Comparison of ENCODE assay signal across 8 cellular contexts in the genomic region with DNA sequence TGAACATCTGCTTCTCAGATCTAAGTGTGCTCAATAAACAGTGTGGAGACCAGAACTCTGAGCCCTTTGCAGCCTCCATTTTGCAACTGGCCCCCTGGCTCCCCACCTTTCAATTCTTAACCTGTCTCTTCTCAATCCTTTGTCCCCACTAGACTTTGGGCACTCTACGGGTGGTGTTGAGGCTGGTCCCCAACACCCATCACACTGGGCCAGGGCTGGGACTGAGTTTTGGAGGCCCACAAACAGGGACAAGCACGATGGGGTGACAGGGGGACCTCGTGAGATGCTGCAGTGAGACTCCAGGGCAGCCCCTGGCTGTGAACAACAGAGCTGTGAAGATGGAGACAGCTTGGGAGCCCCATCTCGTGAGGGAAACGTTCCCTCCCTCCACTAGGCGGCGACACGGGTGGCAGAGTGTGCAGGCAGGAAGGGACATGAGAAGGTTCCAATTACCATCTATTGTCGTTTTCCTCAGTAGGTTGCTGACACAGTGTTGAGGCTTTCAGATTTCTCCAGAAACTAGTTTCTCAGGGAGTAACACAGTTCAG. TPM values are rescaled to one million over a fixed set of nuclear protein-coding genes. Genes with fewer than 3 reads are reported as not detected.
DNase-seq lines count a peak whose midpoint lies in the region; ATAC-seq and TF ChIP-seq lines count a peak whose summit lies in the region.

No MANE protein-coding gene starts in this region.

- H2AFZ ChIP-seq in PC-3 (ENCODE audit: low read length) = no peak overlapping the region

- no peak overlapping the region for H3K27ac ChIP-seq in PC-3 (ENCODE audit: low read length)
- no peak overlapping the region for H3K27ac ChIP-seq in coronary artery

- peaks cover 4% of the 10 kb centered on the region for H3K9me3 Mint-ChIP-seq in activated naive CD4-positive, alpha-beta T cell treated with anti-CD3 and anti-CD28 coated beads for 36 hours

- POLR2A ChIA-PET in PC-3 (lab: Charles Lee; ENCODE audit: unreplicated experiment) = no interaction called here

- H3K27ac Mint-ChIP-seq in activated naive CD4-positive, alpha-beta T cell treated with anti-CD3 and anti-CD28 coated beads for 36 hours = no peak overlapping the region

- no peaks in the 10 kb centered on the region for H3K27me3 Mint-ChIP-seq in activated naive CD4-positive, alpha-beta T cell treated with anti-CD3 and anti-CD28 coated beads for 36 hours (ENCODE audit: low read depth)

- no peaks in the 10 kb centered on the region; the same call in 1 of the 2 replicates for H4K20me1 ChIP-seq in PC-3 (ENCODE audit: low read length)

- H3K4me2 ChIP-seq in PC-3 (ENCODE audit: low read length) = no peak overlapping the region

- H3F3A ChIP-seq in PC-3 (ENCODE audit: low read length, unreplicated experiment) = peaks cover 4% of the 10 kb centered on the region

- H3K79me2 ChIP-seq in PC-3 (ENCODE audit: low read length) = peaks cover 42% of the 10 kb centered on the region

- H3K4me3 ChIP-seq in PC-3 (ENCODE audit: low read length) = no peak overlapping the region
- peak overlapping the region; percentile 37 for H3K4me3 ChIP-seq in iPS-15b (ENCODE audit: low read depth, low read length)
- H3K4me3 ChIP-seq in coronary artery = no peak overlapping the region

- no peak overlapping the region for H3K9ac ChIP-seq in PC-3 (ENCODE audit: low read length)
- no peak overlapping the region for H3K9ac ChIP-seq in iPS-15b (ENCODE audit: low read depth, low read length)

- CTCF ChIA-PET in PC-3 (lab: Charles Lee) = interaction anchor here (1.2 kb wide), 1 partner anchor 42 kb away, joined by 3 read pairs; no protein-coding TSS in a partner anchor
- CTCF ChIA-PET in activated naive CD4-positive, alpha-beta T cell treated with anti-CD3 and anti-CD28 coated beads for 36 hours (lab: Charles Lee) = interaction anchor here (0.5 to 1.2 kb wide), 6 partner anchors 12 to 1510 kb away, joined by 3 to 6 read pairs (median 3); no protein-coding TSS in a partner anchor

- no peaks in the 10 kb centered on the region for H3K9me2 ChIP-seq in PC-3 (replicated peaks; ENCODE audit: low read length)

- intact Hi-C loops in PC-3 (cut with micrococcal nuclease) = no loop called here
- intact Hi-C loops in activated naive CD4-positive, alpha-beta T cell treated with anti-CD3 and anti-CD28 coated beads for 36 hours (cut with micrococcal nuclease) = no loop called here

- peak; percentile 59 for TF ChIP-seq CTCF in PC-3 (conservative IDR thresholded peaks at IDR 0.05; ENCODE audit: low read depth, low read length)
- TF ChIP-seq CTCF in coronary artery (IDR thresholded peaks at IDR 0.05) = no peak

- H3K4me1 Mint-ChIP-seq in activated naive CD4-positive, alpha-beta T cell treated with anti-CD3 and anti-CD28 coated beads for 36 hours (ENCODE audit: low read depth) = peaks cover 40% of the 10 kb centered on the region

- BruUV-seq in PC-3 (replicated peaks; lab: Mats Ljungman, UMichigan) = no TSS peak

- H3K9me3 ChIP-seq in PC-3 (ENCODE audit: low read length) (no peaks in the 10 kb centered on the region), iPS-15b (ENCODE audit: control insufficient read depth, insufficient read depth, low read length) (peaks cover 4% of the 10 kb centered on the region)

- DNase-seq in activated gamma-delta T cell treated with Interleukin-2 at 50 U/mL for 16 hours (peak; percentile 68), activated gamma-delta T cell (lab: John Stamatoyannopoulos, UW) (no peak), PC-3 (peak; percentile 36), SK-N-DZ (ENCODE audit: low spot score) (no peak), coronary artery (ENCODE audit: low spot score) (no peak)
- DNase-seq in activated naive CD4-positive, alpha-beta T cell treated with anti-CD3 and anti-CD28 coated beads for 36 hours = peak; percentile 76
- DNase-seq in stimulated activated CD8-positive, alpha-beta memory T cell treated with anti-CD3 and anti-CD28 coated beads, Interleukin-15, amount 100 ng/mL, for 48 hours (ENCODE audit: low read depth in 2 of 2) = peak; percentile 35 to 47

- H3K4me1 ChIP-seq in PC-3 (ENCODE audit: insufficient read depth, low read length) (peaks cover 17% of the 10 kb centered on the region), iPS-15b (ENCODE audit: control insufficient read depth, insufficient read depth, low read length) (no peaks in the 10 kb centered on the region)

- H3K36me3 ChIP-seq in PC-3 (ENCODE audit: low read depth, low read length) (no peaks in the 10 kb centered on the region), iPS-15b (ENCODE audit: control insufficient read depth, insufficient read depth, low read length) (no peaks in the 10 kb centered on the region)

- H3K4me3 Mint-ChIP-seq in activated naive CD4-positive, alpha-beta T cell treated with anti-CD3 and anti-CD28 coated beads for 36 hours = no peak overlapping the region

- H3K27me3 ChIP-seq in PC-3 (ENCODE audit: low read length) (no peaks in the 10 kb centered on the region), iPS-15b (ENCODE audit: control insufficient read depth, insufficient read depth, low read length) (peaks cover 26% of the 10 kb centered on the region)

- no peak for ATAC-seq in PC-3

- peaks cover 29% of the 10 kb centered on the region for H3K36me3 Mint-ChIP-seq in activated naive CD4-positive, alpha-beta T cell treated with anti-CD3 and anti-CD28 coated beads for 36 hours (ENCODE audit: low read depth)

RNA-seq across cellular contexts. Expression of a gene that starts 1.2 kb away (rescaled TPM):
- total RNA-seq in PC-3 (2014; rRNA removed) = 10.2 and 19.5 TPM in 2 replicates
- total RNA-seq in activated naive CD4-positive, alpha-beta T cell treated with anti-CD3 and anti-CD28 coated beads for 36 hours = 10 to 100 TPM; 17.0 to 17.4 TPM
- polyA plus RNA-seq in SK-N-DZ (2014; cell fraction: cytosol; rRNA removed) = 11.4 and 18.0 TPM in 2 replicates
- polyA plus RNA-seq in SK-N-DZ (2014; cell fraction: nucleus; rRNA removed) = 16.7 and 28.4 TPM in 2 replicates

RNA-seq across cellular contexts. Expression of a gene that starts 3.5 kb away (rescaled TPM):
- 8.3 and 11.9 TPM in 2 replicates for total RNA-seq in PC-3 (2014; rRNA removed)
- 1 to 10 TPM; 5.1 to 5.6 TPM for total RNA-seq in activated naive CD4-positive, alpha-beta T cell treated with anti-CD3 and anti-CD28 coated beads for 36 hours
- polyA plus RNA-seq in SK-N-DZ (2014; cell fraction: cytosol; rRNA removed) = 8.2 and 11.3 TPM in 2 replicates
- 3.3 and 6.3 TPM in 2 replicates for polyA plus RNA-seq in SK-N-DZ (2014; cell fraction: nucleus; rRNA removed)

RNA-seq across cellular contexts. Expression of a gene that starts 11.7 kb away (rescaled TPM):
- total RNA-seq in PC-3 (2014; rRNA removed) = 25.8 and 44.5 TPM in 2 replicates
- total RNA-seq in activated naive CD4-positive, alpha-beta T cell treated with anti-CD3 and anti-CD28 coated beads for 36 hours = 10 to 100 TPM; 40.3 to 44.3 TPM
- polyA plus RNA-seq in SK-N-DZ (2014; cell fraction: cytosol; rRNA removed) = 20.9 and 24.6 TPM in 2 replicates
- 52.1 and 94.9 TPM in 2 replicates for polyA plus RNA-seq in SK-N-DZ (2014; cell fraction: nucleus; rRNA removed)

RNA-seq across cellular contexts. Expression of a gene that starts 29.9 kb away (rescaled TPM):
- 32.2 and 40.1 TPM in 2 replicates for total RNA-seq in PC-3 (2014; rRNA removed)
- total RNA-seq in activated naive CD4-positive, alpha-beta T cell treated with anti-CD3 and anti-CD28 coated beads for 36 hours = 10 to 100 TPM; 24.9 to 28.5 TPM
- polyA plus RNA-seq in SK-N-DZ (2014; cell fraction: cytosol; rRNA removed) = 33.5 and 49.4 TPM in 2 replicates
- polyA plus RNA-seq in SK-N-DZ (2014; cell fraction: nucleus; rRNA removed) = 222 and 266 TPM in 2 replicates

Comparison
In these comparisons a context has a peak if more than half of its experiments do, and no peak if none do; other contexts are left out.
1. DNase-seq: peak in activated gamma-delta T cell treated with Interleukin-2 at 50 U/mL for 16 hours (single experiment), PC-3 (single experiment), activated naive CD4-positive, alpha-beta T cell treated with anti-CD3 and anti-CD28 coated beads for 36 hours (single experiment) and stimulated activated CD8-positive, alpha-beta memory T cell treated with anti-CD3 and anti-CD28 coated beads, Interleukin-15, amount 100 ng/mL, for 48 hours (2 of 2); none in activated gamma-delta T cell (single experiment), SK-N-DZ (single experiment) and coronary artery (single experiment).